ENCODE assay signal across 14 cellular contexts in the genomic region with DNA sequence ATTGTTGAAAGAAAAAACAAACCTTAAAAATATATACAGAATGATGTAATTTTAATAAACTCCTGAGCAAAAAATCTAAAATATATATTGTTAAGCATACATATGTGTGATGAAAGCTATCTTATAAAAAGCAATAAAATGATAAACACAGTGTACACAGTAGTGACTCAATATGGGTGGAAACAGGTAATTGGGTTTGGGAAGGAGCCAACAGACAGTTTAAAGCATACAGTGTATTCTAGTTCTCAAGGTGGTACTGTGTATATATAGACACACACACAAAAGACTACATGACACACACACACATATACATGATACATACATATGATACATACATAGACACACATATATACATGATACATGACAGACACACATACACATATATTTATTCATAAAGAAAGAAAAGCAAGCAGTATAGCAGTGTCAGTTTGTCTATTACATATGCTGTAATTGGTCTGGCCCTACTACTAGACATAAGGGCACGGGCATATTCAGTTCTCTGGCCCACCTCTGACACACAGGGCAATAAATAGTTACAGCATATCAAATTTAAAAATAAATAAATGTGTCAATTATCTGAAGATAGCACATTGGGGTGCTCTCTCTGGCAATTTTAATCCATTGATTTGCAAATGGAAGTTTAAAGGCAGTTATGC.
DNase-seq lines count a peak whose midpoint lies in the region; ATAC-seq and TF ChIP-seq lines count a peak whose summit lies in the region.
"Had no signal": no experiment of that assay in that cellular context is flagged by ENCODE, and none has a peak within 500 bp of the region (broad histone marks: within the 10 kb centered on the region; RNA-seq: fewer than 3 reads in every experiment).

No MANE protein-coding gene starts in this region.

- no peaks in the 10 kb centered on the region for H3K27me3 ChIP-seq in transverse colon
- H3K27me3 ChIP-seq: BE2C had no signal

- peaks cover 4 to 6% of the 10 kb centered on the region in 2 donors for H3K9me3 ChIP-seq in transverse colon
- H3K9me3 ChIP-seq: A549, BE2C, Caco-2 had no signal

- TF ChIP-seq POLR2A in transverse colon (IDR thresholded peaks at IDR 0.05): no peak

- H3K4me1 ChIP-seq in transverse colon: peaks cover 0 to 9% (median 3%) of the 10 kb centered on the region in 4 donors
- H3K4me1 ChIP-seq: A549, BE2C, Caco-2 had no signal

- H3K27me3 Mint-ChIP-seq in stimulated activated naive CD8-positive, alpha-beta T cell treated with anti-CD3 and anti-CD28 coated beads, Interleukin-15, amount 100 ng/mL, for 72 hours: no peaks in the 10 kb centered on the region

- no peak for TF ChIP-seq EP300 in transverse colon (IDR thresholded peaks at IDR 0.05; ENCODE audit: low read depth)

- peak; percentile 57 to 72 for DNase-seq in NCI-H2081 (lab: John Stamatoyannopoulos, UW)
- peak; percentile 16 for DNase-seq in NCI-H748 treated with DMSO at 0.1 percent for 48 hours (lab: John Stamatoyannopoulos, UW)
- DNase-seq in left colon: peak in 1 of 2 donors; percentile 29
- DNase-seq in transverse colon: peak; percentile 15
- DNase-seq in stimulated activated naive CD8-positive, alpha-beta T cell treated with anti-CD3 and anti-CD28 coated beads, Interleukin-15, amount 100 ng/mL, for 72 hours: no peak
- DNase-seq: GDM1, HFFc6 had no signal

- no peak overlapping the region for H3K27ac Mint-ChIP-seq in stimulated activated naive CD8-positive, alpha-beta T cell treated with anti-CD3 and anti-CD28 coated beads, Interleukin-15, amount 100 ng/mL, for 72 hours
- H3K27ac Mint-ChIP-seq: CD8-positive, alpha-beta T cell; HFFc6 had no signal

- TF ChIP-seq CTCF in transverse colon (IDR thresholded peaks at IDR 0.05): no peak

- H3K9me3 Mint-ChIP-seq in stimulated activated naive CD8-positive, alpha-beta T cell treated with anti-CD3 and anti-CD28 coated beads, Interleukin-15, amount 100 ng/mL, for 72 hours: no peaks in the 10 kb centered on the region
- H3K9me3 Mint-ChIP-seq: HFFc6 had no signal

- H3K4me1 Mint-ChIP-seq in stimulated activated naive CD8-positive, alpha-beta T cell treated with anti-CD3 and anti-CD28 coated beads, Interleukin-15, amount 100 ng/mL, for 72 hours: no peaks in the 10 kb centered on the region

- no peak overlapping the region for H3K4me3 Mint-ChIP-seq in stimulated activated naive CD8-positive, alpha-beta T cell treated with anti-CD3 and anti-CD28 coated beads, Interleukin-15, amount 100 ng/mL, for 72 hours
- H3K4me3 Mint-ChIP-seq: CD8-positive, alpha-beta T cell; HFFc6 had no signal

- in situ Hi-C loops in transverse colon (cut with MboI; ENCODE audit: low pct_ligation_motif_present in 1 of 4, low pct_unique_long_range_greater_than_20kb in 1 of 4, low sequenced_read_pairs in 3 of 4): no loop called here

- no peaks in the 10 kb centered on the region for H3K36me3 ChIP-seq in transverse colon
- H3K36me3 ChIP-seq: BE2C had no signal

- no peak overlapping the region for H3K4me3 ChIP-seq in transverse colon
- H3K4me3 ChIP-seq: A549 had no signal

- peak overlapping the region in 2 of 4 donors; percentile 33 to 38 for H3K27ac ChIP-seq in transverse colon
- H3K27ac ChIP-seq: A549, C4-2B had no signal

- ATAC-seq in left colon: peak; percentile 99
- no peak for ATAC-seq in stimulated activated naive CD8-positive, alpha-beta T cell treated with anti-CD3 and anti-CD28 coated beads, Interleukin-15, amount 100 ng/mL, for 72 hours
- no peak for ATAC-seq in HG03521 (IDR thresholded peaks at IDR 0.05; ENCODE audit: unreplicated experiment)
- no peak for ATAC-seq in HG02759 (IDR thresholded peaks at IDR 0.05; ENCODE audit: unreplicated experiment)

- intact Hi-C loops in left colon (cut with DNase I, micrococcal nuclease): no loop called here
- intact Hi-C loops in transverse colon (cut with DNase I; ENCODE audit: low total_unique reads): no loop called here

- whole genome bisulfite sequencing in transverse colon (ENCODE audit: low coverage in 1 of 2), 2 donors: 46 to 61% methylated on average over 1 of the region's 1 CpG

Comparison
In these comparisons a context has a peak if more than half of its experiments do, and no peak if none do; other contexts are left out.
1. DNase-seq: peak in NCI-H2081 (2 of 2), NCI-H748 treated with DMSO at 0.1 percent for 48 hours (single experiment) and transverse colon (single experiment); none in stimulated activated naive CD8-positive, alpha-beta T cell treated with anti-CD3 and anti-CD28 coated beads, Interleukin-15, amount 100 ng/mL, for 72 hours (0 of 2).